ENCODE assay signal across 1 cellular context in the genomic region with DNA sequence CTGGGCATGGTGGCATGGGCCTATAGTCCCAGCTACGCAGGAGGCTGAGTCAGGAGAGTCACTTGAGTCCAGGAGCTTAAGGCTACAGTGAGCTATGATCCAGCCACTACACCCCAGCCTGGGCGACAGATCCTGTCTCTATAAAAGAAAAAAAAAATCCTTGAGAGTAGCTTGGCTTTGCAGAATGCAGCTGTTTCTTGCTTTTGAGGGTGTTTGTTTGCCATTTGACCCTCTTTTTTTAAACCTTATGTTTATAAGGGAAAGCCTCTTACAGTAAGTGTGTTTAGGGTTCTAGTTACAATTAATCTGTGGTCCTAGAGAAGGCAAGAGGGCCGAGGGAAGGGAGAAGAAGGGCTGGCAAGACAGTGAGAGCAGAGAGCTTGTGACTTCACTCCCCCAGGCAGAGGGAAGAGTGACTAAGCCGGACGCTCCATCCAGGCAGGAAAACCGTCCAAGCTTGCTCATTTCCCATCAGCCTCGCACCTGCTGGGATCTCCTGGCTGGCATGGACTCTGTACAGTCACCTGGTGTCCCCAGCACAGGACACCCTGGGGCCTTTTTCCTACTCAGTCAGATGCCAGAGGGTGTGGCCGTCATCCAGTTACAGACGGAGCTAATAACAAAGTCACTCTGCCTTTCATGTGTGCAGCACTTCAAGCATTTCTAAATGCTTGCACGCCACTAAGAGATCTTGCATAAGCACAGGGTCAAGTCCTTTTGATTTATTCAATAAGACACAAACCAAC.
TF ChIP-seq lines count a peak whose summit lies in the region.

No MANE protein-coding gene starts in this region.

TF ChIP-seq in HEK293, 187 proteins besides CTCF, POLR2A, EP300 and RAD21 (continued from another document and continues in another):
- TF ChIP-seq, protein P1, sequence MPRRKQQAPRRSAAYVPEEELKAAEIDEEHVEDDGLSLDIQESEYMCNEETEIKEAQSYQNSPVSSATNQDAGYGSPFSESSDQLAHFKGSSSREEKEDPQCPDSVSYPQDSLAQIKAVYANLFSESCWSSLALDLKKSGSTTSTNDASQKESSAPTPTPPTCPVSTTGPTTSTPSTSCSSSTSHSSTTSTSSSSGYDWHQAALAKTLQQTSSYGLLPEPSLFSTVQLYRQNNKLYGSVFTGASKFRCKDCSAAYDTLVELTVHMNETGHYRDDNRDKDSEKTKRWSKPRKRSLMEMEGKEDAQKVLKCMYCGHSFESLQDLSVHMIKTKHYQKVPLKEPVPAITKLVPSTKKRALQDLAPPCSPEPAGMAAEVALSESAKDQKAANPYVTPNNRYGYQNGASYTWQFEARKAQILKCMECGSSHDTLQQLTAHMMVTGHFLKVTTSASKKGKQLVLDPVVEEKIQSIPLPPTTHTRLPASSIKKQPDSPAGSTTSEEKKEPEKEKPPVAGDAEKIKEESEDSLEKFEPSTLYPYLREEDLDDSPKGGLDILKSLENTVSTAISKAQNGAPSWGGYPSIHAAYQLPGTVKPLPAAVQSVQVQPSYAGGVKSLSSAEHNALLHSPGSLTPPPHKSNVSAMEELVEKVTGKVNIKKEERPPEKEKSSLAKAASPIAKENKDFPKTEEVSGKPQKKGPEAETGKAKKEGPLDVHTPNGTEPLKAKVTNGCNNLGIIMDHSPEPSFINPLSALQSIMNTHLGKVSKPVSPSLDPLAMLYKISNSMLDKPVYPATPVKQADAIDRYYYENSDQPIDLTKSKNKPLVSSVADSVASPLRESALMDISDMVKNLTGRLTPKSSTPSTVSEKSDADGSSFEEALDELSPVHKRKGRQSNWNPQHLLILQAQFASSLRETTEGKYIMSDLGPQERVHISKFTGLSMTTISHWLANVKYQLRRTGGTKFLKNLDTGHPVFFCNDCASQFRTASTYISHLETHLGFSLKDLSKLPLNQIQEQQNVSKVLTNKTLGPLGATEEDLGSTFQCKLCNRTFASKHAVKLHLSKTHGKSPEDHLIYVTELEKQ (tag by site-specific recombination; IDR thresholded peaks at IDR 0.05; ENCODE audit: borderline replicate concordance), result peak; percentile 58; the same call in 1 of the 2 replicates
- TF ChIP-seq YY2 (tag by site-specific recombination; IDR thresholded peaks at IDR 0.05), result no peak
- TF ChIP-seq ZNF501 (tag by site-specific recombination; IDR thresholded peaks at IDR 0.05), result peak; percentile 55; the same call in 1 of the 2 replicates
- TF ChIP-seq ZNF830 (tag by site-specific recombination; IDR thresholded peaks at IDR 0.05; ENCODE audit: low read depth), result no peak
- no peak for TF ChIP-seq ZBTB1 (tag by site-specific recombination; IDR thresholded peaks at IDR 0.05)
- no peak; the same call in 1 of the 2 replicates for TF ChIP-seq ZNF391 (tag by site-specific recombination; IDR thresholded peaks at IDR 0.05; ENCODE audit: borderline replicate concordance, low read depth)
- no peak for TF ChIP-seq ZBTB10 (tag by site-specific recombination; IDR thresholded peaks at IDR 0.05)
- no peak for TF ChIP-seq ZNF692 (tag by site-specific recombination; IDR thresholded peaks at IDR 0.05)
- no peak for TF ChIP-seq ZBTB8A (tag by site-specific recombination; IDR thresholded peaks at IDR 0.05)
- peak; percentile 77 for TF ChIP-seq GLIS2 (tag by site-specific recombination; IDR thresholded peaks at IDR 0.05)
- no peak for TF ChIP-seq ZNF626 (tag by site-specific recombination; IDR thresholded peaks at IDR 0.05)
- TF ChIP-seq ZNF600 (tag by site-specific recombination; IDR thresholded peaks at IDR 0.05), result peak; percentile 38; the same call in 1 of the 2 replicates
- TF ChIP-seq TRIM28 (IDR thresholded peaks at IDR 0.05; ENCODE audit: borderline replicate concordance, low read length), result 0 out of 2 replicates have a peak, but pooled peaks have one; percentile 15
- TF ChIP-seq ZNF221 (tag by site-specific recombination; IDR thresholded peaks at IDR 0.05; ENCODE audit: borderline replicate concordance), result no peak
- TF ChIP-seq ZNF366 (tag by site-specific recombination; conservative IDR thresholded peaks at IDR 0.05), result peak; percentile 66
- TF ChIP-seq FEZF1 (tag by site-specific recombination; IDR thresholded peaks at IDR 0.05), result peak; percentile 75
- no peak for TF ChIP-seq ZFP41 (tag by site-specific recombination; IDR thresholded peaks at IDR 0.05; ENCODE audit: borderline replicate concordance)
- no peak for TF ChIP-seq ZNF624 (tag by site-specific recombination; IDR thresholded peaks at IDR 0.05)
- TF ChIP-seq MZF1 (tag by site-specific recombination; IDR thresholded peaks at IDR 0.05; ENCODE audit: borderline replicate concordance), result no peak
- TF ChIP-seq GLI2 (tag by site-specific recombination; IDR thresholded peaks at IDR 0.05; ENCODE audit: borderline replicate concordance, low read depth), result no peak
- TF ChIP-seq, protein P2, sequence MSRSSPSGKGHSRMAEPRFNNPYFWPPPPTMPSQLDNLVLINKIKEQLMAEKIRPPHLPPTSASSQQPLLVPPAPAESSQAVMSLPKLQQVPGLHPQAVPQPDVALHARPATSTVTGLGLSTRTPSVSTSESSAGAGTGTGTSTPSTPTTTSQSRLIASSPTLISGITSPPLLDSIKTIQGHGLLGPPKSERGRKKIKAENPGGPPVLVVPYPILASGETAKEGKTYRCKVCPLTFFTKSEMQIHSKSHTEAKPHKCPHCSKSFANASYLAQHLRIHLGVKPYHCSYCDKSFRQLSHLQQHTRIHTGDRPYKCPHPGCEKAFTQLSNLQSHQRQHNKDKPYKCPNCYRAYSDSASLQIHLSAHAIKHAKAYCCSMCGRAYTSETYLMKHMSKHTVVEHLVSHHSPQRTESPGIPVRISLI (tag by site-specific recombination; IDR thresholded peaks at IDR 0.05), result peak; percentile 88
- no peak for TF ChIP-seq ZNF2 (tag by site-specific recombination; IDR thresholded peaks at IDR 0.05)
- no peak for TF ChIP-seq ZNF280D (tag by site-specific recombination; IDR thresholded peaks at IDR 0.05)
- TF ChIP-seq IKZF3 (tag by site-specific recombination; IDR thresholded peaks at IDR 0.05), result peak; percentile 69
- TF ChIP-seq, protein P3, sequence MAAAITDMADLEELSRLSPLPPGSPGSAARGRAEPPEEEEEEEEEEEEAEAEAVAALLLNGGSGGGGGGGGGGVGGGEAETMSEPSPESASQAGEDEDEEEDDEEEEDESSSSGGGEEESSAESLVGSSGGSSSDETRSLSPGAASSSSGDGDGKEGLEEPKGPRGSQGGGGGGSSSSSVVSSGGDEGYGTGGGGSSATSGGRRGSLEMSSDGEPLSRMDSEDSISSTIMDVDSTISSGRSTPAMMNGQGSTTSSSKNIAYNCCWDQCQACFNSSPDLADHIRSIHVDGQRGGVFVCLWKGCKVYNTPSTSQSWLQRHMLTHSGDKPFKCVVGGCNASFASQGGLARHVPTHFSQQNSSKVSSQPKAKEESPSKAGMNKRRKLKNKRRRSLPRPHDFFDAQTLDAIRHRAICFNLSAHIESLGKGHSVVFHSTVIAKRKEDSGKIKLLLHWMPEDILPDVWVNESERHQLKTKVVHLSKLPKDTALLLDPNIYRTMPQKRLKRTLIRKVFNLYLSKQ (tag by site-specific recombination; IDR thresholded peaks at IDR 0.05; ENCODE audit: borderline replicate concordance), result no peak
- TF ChIP-seq ZFP69B (tag by site-specific recombination; IDR thresholded peaks at IDR 0.05), result no peak
- TF ChIP-seq BCL11B (tag by site-specific recombination; IDR thresholded peaks at IDR 0.05; ENCODE audit: low read depth), result no peak
- peak; percentile 89 for TF ChIP-seq GLIS1 (tag by site-specific recombination; IDR thresholded peaks at IDR 0.05)
- no peak for TF ChIP-seq ZNF140 (tag by site-specific recombination; IDR thresholded peaks at IDR 0.05)
- TF ChIP-seq ZNF529 (tag by site-specific recombination; IDR thresholded peaks at IDR 0.05; ENCODE audit: insufficient replicate concordance), result no peak
- TF ChIP-seq, protein P4, sequence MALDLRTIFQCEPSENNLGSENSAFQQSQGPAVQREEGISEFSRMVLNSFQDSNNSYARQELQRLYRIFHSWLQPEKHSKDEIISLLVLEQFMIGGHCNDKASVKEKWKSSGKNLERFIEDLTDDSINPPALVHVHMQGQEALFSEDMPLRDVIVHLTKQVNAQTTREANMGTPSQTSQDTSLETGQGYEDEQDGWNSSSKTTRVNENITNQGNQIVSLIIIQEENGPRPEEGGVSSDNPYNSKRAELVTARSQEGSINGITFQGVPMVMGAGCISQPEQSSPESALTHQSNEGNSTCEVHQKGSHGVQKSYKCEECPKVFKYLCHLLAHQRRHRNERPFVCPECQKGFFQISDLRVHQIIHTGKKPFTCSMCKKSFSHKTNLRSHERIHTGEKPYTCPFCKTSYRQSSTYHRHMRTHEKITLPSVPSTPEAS (tag by site-specific recombination; IDR thresholded peaks at IDR 0.05), result no peak
- TF ChIP-seq ZIC2 (tag by site-specific recombination; IDR thresholded peaks at IDR 0.05), result peak; percentile 95
- TF ChIP-seq, protein P5, sequence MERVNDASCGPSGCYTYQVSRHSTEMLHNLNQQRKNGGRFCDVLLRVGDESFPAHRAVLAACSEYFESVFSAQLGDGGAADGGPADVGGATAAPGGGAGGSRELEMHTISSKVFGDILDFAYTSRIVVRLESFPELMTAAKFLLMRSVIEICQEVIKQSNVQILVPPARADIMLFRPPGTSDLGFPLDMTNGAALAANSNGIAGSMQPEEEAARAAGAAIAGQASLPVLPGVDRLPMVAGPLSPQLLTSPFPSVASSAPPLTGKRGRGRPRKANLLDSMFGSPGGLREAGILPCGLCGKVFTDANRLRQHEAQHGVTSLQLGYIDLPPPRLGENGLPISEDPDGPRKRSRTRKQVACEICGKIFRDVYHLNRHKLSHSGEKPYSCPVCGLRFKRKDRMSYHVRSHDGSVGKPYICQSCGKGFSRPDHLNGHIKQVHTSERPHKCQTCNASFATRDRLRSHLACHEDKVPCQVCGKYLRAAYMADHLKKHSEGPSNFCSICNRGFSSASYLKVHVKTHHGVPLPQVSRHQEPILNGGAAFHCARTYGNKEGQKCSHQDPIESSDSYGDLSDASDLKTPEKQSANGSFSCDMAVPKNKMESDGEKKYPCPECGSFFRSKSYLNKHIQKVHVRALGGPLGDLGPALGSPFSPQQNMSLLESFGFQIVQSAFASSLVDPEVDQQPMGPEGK (tag by site-specific recombination; IDR thresholded peaks at IDR 0.05), result peak; percentile 49; the same call in 1 of the 2 replicates
- TF ChIP-seq ZNF585B (tag by site-specific recombination; IDR thresholded peaks at IDR 0.05), result no peak
- peak; percentile 93 for TF ChIP-seq KLF1 (tag by site-specific recombination; IDR thresholded peaks at IDR 0.05)
- 0 out of 2 replicates have a peak, but pooled peaks have one; percentile 21 for TF ChIP-seq ZNF335 (tag by site-specific recombination; conservative IDR thresholded peaks at IDR 0.05)
